ENCODE assay signal across 12 cellular contexts in genomic region chr3:60948488-60948887, GRCh38.
DNase-seq lines count a peak whose midpoint lies in the region; ATAC-seq and TF ChIP-seq lines count a peak whose summit lies in the region.
"Had no signal": no experiment of that assay in that cellular context is flagged by ENCODE, and none has a peak within 500 bp of the region (broad histone marks: within the 10 kb centered on the region; RNA-seq: fewer than 3 reads in every experiment).

No MANE protein-coding gene starts in this region.

- DNase-seq in NCI-H446 (lab: John Stamatoyannopoulos, UW) (peak; percentile 10 to 24), NCI-H446 treated with DMSO at 0.1 percent for 48 hours (lab: John Stamatoyannopoulos, UW) (no peak), NOMO-1 treated with DMSO at 0.1 percent for 48 hours (lab: John Stamatoyannopoulos, UW; ENCODE audit: unreplicated experiment) (peak; percentile 34), chondrocyte (ENCODE audit: low spot score) (no peak), progenitor cell of endocrine pancreas (ENCODE audit: low spot score, unreplicated experiment) (no peak)
- DNase-seq in activated CD4-positive, alpha-beta T cell treated with anti-CD3 and anti-CD28 coated beads, Interleukin-2, amount 50 U/mL, for 4 hours: no peak
- no peak for DNase-seq in activated CD4-positive, alpha-beta T cell treated with anti-CD3 and anti-CD28 coated beads for 4 hours
- DNase-seq: activated CD8-positive, alpha-beta memory T cell treated with anti-CD3 and anti-CD28 coated beads, Interleukin-2, amount 50 U/mL, for 48 hours; MG63; natural killer cell; stimulated activated naive B cell treated with anti-CD40 and anti-IgM and Interleukin-4, amounts not matched to agents 10 μg/mL and 1 μg/mL and 100 μg/mL, for 72 hours had no signal

- H3K4me3 Mint-ChIP-seq in chondrocyte (ENCODE audit: unreplicated experiment): no peak overlapping the region
- H3K4me3 Mint-ChIP-seq in progenitor cell of endocrine pancreas (ENCODE audit: low read depth): no peak overlapping the region
- H3K4me3 Mint-ChIP-seq: natural killer cell; stimulated activated naive B cell treated with anti-CD40 and anti-IgM and Interleukin-4, amounts not matched to agents 10 μg/mL and 1 μg/mL and 100 μg/mL, for 72 hours had no signal

- ATAC-seq in GM18498 (IDR thresholded peaks at IDR 0.05; ENCODE audit: unreplicated experiment): no peak
- ATAC-seq: natural killer cell; stimulated activated naive B cell treated with anti-CD40 and anti-IgM and Interleukin-4, amounts not matched to agents 10 μg/mL and 1 μg/mL and 100 μg/mL, for 72 hours had no signal

- H3K9me3 Mint-ChIP-seq in chondrocyte (ENCODE audit: low read depth): peaks cover 4% of the 10 kb centered on the region
- no peaks in the 10 kb centered on the region for H3K9me3 Mint-ChIP-seq in progenitor cell of endocrine pancreas (ENCODE audit: low read depth)

- H3K27ac Mint-ChIP-seq in chondrocyte (ENCODE audit: unreplicated experiment): no peak overlapping the region
- H3K27ac Mint-ChIP-seq in progenitor cell of endocrine pancreas: no peak overlapping the region
- H3K27ac Mint-ChIP-seq: natural killer cell; stimulated activated naive B cell treated with anti-CD40 and anti-IgM and Interleukin-4, amounts not matched to agents 10 μg/mL and 1 μg/mL and 100 μg/mL, for 72 hours had no signal

- no peaks in the 10 kb centered on the region for H3K27me3 Mint-ChIP-seq in chondrocyte (ENCODE audit: low read depth)
- no peaks in the 10 kb centered on the region for H3K27me3 Mint-ChIP-seq in progenitor cell of endocrine pancreas
- H3K27me3 Mint-ChIP-seq: stimulated activated naive B cell treated with anti-CD40 and anti-IgM and Interleukin-4, amounts not matched to agents 10 μg/mL and 1 μg/mL and 100 μg/mL, for 72 hours had no signal

- peaks cover under 1% of the 10 kb centered on the region for H3K36me3 Mint-ChIP-seq in chondrocyte (ENCODE audit: low read depth)
- no peaks in the 10 kb centered on the region for H3K36me3 Mint-ChIP-seq in progenitor cell of endocrine pancreas (ENCODE audit: insufficient read depth)
- H3K36me3 Mint-ChIP-seq: natural killer cell had no signal

- H3K4me1 Mint-ChIP-seq in chondrocyte (ENCODE audit: low read depth): peaks cover 13% of the 10 kb centered on the region
- peaks cover 11% of the 10 kb centered on the region for H3K4me1 Mint-ChIP-seq in progenitor cell of endocrine pancreas (ENCODE audit: low read depth)
- H3K4me1 Mint-ChIP-seq: natural killer cell; stimulated activated naive B cell treated with anti-CD40 and anti-IgM and Interleukin-4, amounts not matched to agents 10 μg/mL and 1 μg/mL and 100 μg/mL, for 72 hours had no signal

- TF ChIP-seq CTCF in chondrocyte (IDR thresholded peaks at IDR 0.05) (peak; percentile 81), progenitor cell of endocrine pancreas (IDR thresholded peaks at IDR 0.05; ENCODE audit: unreplicated experiment) (peak; percentile 30)

Comparison
In these comparisons a context has a peak if more than half of its experiments do, and no peak if none do; other contexts are left out.
1. DNase-seq: peak in NCI-H446 (2 of 2) and NOMO-1 treated with DMSO at 0.1 percent for 48 hours (single experiment); none in NCI-H446 treated with DMSO at 0.1 percent for 48 hours (single experiment), chondrocyte (single experiment), progenitor cell of endocrine pancreas (single experiment), activated CD4-positive, alpha-beta T cell treated with anti-CD3 and anti-CD28 coated beads, Interleukin-2, amount 50 U/mL, for 4 hours (0 of 2) and activated CD4-positive, alpha-beta T cell treated with anti-CD3 and anti-CD28 coated beads for 4 hours (0 of 2).